Comparison of ENCODE assay signal across 13 cellular contexts in the genomic region with DNA sequence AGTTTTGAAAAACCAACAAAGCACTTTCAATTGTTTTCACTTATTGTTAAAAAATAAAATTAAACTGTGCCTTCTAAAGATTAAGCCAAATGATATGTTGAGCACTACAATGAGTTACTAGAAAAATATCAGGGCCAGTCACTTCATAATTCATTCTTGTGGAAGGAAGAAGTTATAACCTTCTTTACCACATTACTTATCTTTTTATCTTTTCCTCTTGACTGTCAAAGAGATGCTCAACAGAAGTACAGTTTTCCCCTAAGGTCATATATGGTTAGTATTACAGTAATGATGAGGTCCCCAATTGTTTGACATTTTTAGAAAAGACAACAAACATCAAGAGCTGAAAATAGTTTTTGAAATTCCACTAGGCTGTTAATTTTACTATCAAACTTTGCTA. TPM values are rescaled to one million over a fixed set of nuclear protein-coding genes. Genes with fewer than 3 reads are reported as not detected.
DNase-seq lines count a peak whose midpoint lies in the region; ATAC-seq lines count a peak whose summit lies in the region.
"Had no signal": no experiment of that assay in that cellular context is flagged by ENCODE, and none has a peak within 500 bp of the region (broad histone marks: within the 10 kb centered on the region; RNA-seq: fewer than 3 reads in every experiment).

No MANE protein-coding gene starts in this region.

- peak overlapping the region; percentile 60 for H3K4me3 Mint-ChIP-seq in activated T-cell treated with anti-CD3 and anti-CD28 coated beads, Interleukin-2, amount 50 U/mL, for 24 hours
- H3K4me3 Mint-ChIP-seq in T-helper 2 cell treated with Interferon-gamma antibody and Interleukin-4, amounts not matched to agents 5 μg/mL and 100 μg/mL, for 36 hours = peak overlapping the region; percentile 35

- peak overlapping the region; percentile 90 for H3K27ac Mint-ChIP-seq in activated T-cell treated with anti-CD3 and anti-CD28 coated beads, Interleukin-2, amount 50 U/mL, for 24 hours
- H3K27ac Mint-ChIP-seq in T-helper 2 cell treated with Interferon-gamma antibody and Interleukin-4, amounts not matched to agents 5 μg/mL and 100 μg/mL, for 36 hours = peak overlapping the region; percentile 48

- ATAC-seq in stimulated activated naive CD8-positive, alpha-beta T cell treated with anti-CD3 and anti-CD28 coated beads, Interleukin-15, Interleukin-2, amounts not matched to agents 100 U/mL and 50 U/mL, for 24 hours = peak; percentile 37
- ATAC-seq in HG02798 (IDR thresholded peaks at IDR 0.05; ENCODE audit: poor library complexity, unreplicated experiment) = no peak
- ATAC-seq: Right ventricle myocardium inferior had no signal

- no peaks in the 10 kb centered on the region for H3K27me3 Mint-ChIP-seq in activated T-cell treated with anti-CD3 and anti-CD28 coated beads, Interleukin-2, amount 50 U/mL, for 24 hours
- no peaks in the 10 kb centered on the region for H3K27me3 Mint-ChIP-seq in T-helper 2 cell treated with Interferon-gamma antibody and Interleukin-4, amounts not matched to agents 5 μg/mL and 100 μg/mL, for 36 hours (ENCODE audit: low read depth)

- H3K36me3 Mint-ChIP-seq in activated T-cell treated with anti-CD3 and anti-CD28 coated beads, Interleukin-2, amount 50 U/mL, for 24 hours (ENCODE audit: low read depth) = peaks cover 72% of the 10 kb centered on the region
- peaks cover 29% of the 10 kb centered on the region for H3K36me3 Mint-ChIP-seq in T-helper 2 cell treated with Interferon-gamma antibody and Interleukin-4, amounts not matched to agents 5 μg/mL and 100 μg/mL, for 36 hours (ENCODE audit: low read depth)

- no peak for DNase-seq in activated T-cell treated with anti-CD3 and anti-CD28 coated beads, Interleukin-2, amount 50 U/mL, for 24 hours
- no peak for DNase-seq in activated T-cell treated with anti-CD3 and anti-CD28 coated beads for 4 hours
- DNase-seq in T-helper 2 cell treated with Interferon-gamma antibody and Interleukin-4, amounts not matched to agents 5 μg/mL and 100 μg/mL, for 36 hours (ENCODE audit: low spot score) = no peak
- DNase-seq in central memory CD4-positive, alpha-beta T cell = peak; percentile 16
- no peak for DNase-seq in stimulated activated naive CD8-positive, alpha-beta T cell treated with anti-CD3 and anti-CD28 coated beads, Interleukin-15, Interleukin-2, amounts not matched to agents 100 U/mL and 50 U/mL, for 24 hours
- DNase-seq in H4 (ENCODE audit: low spot score) = no peak
- no peak for DNase-seq in dermis blood vessel endothelial cell
- DNase-seq: mesenchymal stem cell, NCI-H774, posterior cingulate gyrus, spleen had no signal

- peaks cover 92% of the 10 kb centered on the region for H3K4me1 Mint-ChIP-seq in activated T-cell treated with anti-CD3 and anti-CD28 coated beads, Interleukin-2, amount 50 U/mL, for 24 hours (ENCODE audit: low read depth)
- peaks cover 60% of the 10 kb centered on the region for H3K4me1 Mint-ChIP-seq in T-helper 2 cell treated with Interferon-gamma antibody and Interleukin-4, amounts not matched to agents 5 μg/mL and 100 μg/mL, for 36 hours (ENCODE audit: low read depth)

- H3K9me3 Mint-ChIP-seq in activated T-cell treated with anti-CD3 and anti-CD28 coated beads, Interleukin-2, amount 50 U/mL, for 24 hours = no peaks in the 10 kb centered on the region
- no peaks in the 10 kb centered on the region for H3K9me3 Mint-ChIP-seq in T-helper 2 cell treated with Interferon-gamma antibody and Interleukin-4, amounts not matched to agents 5 μg/mL and 100 μg/mL, for 36 hours

RNA-seq across cellular contexts. Expression of gene PELI1, which starts 9.4 kb away (rescaled TPM):
- total RNA-seq in H4 (2014; rRNA removed; shearing (Covaris generic)) = 5.5 and 5.7 TPM in 2 replicates
- 48.8 and 53.0 TPM in 2 replicates for total RNA-seq in dermis blood vessel endothelial cell
